In the genomic region with DNA sequence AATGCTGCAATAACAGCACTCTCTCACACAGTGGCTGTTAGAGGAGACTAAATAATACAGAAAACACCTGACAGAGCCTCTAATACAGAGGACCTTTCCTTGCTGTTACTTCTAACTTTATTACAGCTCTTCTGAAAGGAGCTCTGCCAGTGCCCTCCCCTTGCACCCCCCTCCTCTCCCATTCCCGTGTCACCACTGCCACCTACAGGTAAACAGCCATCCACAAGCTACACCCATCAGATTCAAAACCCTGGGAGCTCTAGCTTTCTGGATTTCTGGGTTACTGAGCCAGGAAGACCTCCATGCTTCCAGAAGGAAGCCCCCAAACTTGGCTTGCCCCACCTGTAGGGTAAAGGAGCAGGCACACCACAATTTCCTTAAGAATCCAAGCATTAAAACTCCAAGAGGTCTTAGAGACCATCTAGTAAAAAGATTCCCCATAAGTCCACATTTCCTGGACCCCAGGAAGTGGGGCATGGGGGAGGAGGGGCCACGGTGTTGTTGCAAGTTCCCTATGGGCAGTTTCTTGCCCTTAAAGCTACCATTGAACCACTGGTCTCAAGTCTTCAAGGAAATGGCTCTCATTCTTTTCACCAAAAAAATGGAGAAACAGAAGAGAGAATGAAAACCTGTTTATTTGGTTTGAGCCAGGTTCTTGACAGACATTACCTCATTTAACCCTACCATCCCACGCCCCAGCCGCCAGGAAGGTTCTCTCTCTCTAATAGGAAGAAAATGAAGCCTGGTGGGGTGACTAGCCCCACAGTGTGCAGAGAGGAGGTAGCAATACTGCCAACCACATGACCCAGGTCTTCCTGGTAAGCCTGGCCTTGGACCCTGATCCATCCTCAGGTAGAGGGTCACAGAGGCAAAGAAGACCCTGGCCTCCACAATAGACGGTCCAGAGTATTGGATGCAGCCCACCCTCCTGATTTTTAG, we compare ENCODE assay signal across 8 cellular contexts. TPM values are rescaled to one million over a fixed set of nuclear protein-coding genes. Genes with fewer than 3 reads are reported as not detected.
DNase-seq lines count a peak whose midpoint lies in the region; ATAC-seq and TF ChIP-seq lines count a peak whose summit lies in the region.

No MANE protein-coding gene starts in this region.

- no peaks in the 10 kb centered on the region for H3K36me3 Mint-ChIP-seq in chondrocyte (ENCODE audit: low read depth)

- no peaks in the 10 kb centered on the region for H3K27me3 Mint-ChIP-seq in chondrocyte (ENCODE audit: low read depth)

- ATAC-seq in HG03108 (IDR thresholded peaks at IDR 0.05; ENCODE audit: unreplicated experiment): no peak

- H3K9me3 Mint-ChIP-seq in chondrocyte (ENCODE audit: low read depth): no peaks in the 10 kb centered on the region

- H3K27ac Mint-ChIP-seq in chondrocyte (ENCODE audit: unreplicated experiment): peak overlapping the region; percentile 22

- in situ Hi-C loops in GM13976 (cut with MboI; ENCODE audit: low sequenced_read_pairs, unreplicated experiment): no loop called here

- TF ChIP-seq CTCF in GM13976 (IDR thresholded peaks at IDR 0.05; ENCODE audit: borderline replicate concordance, control extremely low read depth, extremely low read depth, insufficient read depth, missing control alignments): peak; percentile 73
- peak; percentile 86 for TF ChIP-seq CTCF in chondrocyte (IDR thresholded peaks at IDR 0.05)

- H3K4me3 Mint-ChIP-seq in chondrocyte (ENCODE audit: unreplicated experiment): no peak overlapping the region

- peak; percentile 77 for DNase-seq in A172 (ENCODE audit: low spot score)
- DNase-seq in GM13976 (ENCODE audit: low spot score): peak; percentile 78
- peak; percentile 73 for DNase-seq in NCI-H2227 (lab: John Stamatoyannopoulos, UW; ENCODE audit: unreplicated experiment)
- peak; percentile 28 to 42 for DNase-seq in activated CD4-positive, alpha-beta T cell treated with anti-CD3 and anti-CD28 coated beads for 24 hours (ENCODE audit: low read depth in 2 of 2)
- no peak for DNase-seq in chondrocyte (ENCODE audit: low spot score)
- peak; percentile 94 for DNase-seq in left kidney (ENCODE audit: low read depth, low spot score)
- peak; percentile 48 to 57 for DNase-seq in stimulated activated CD4-positive, alpha-beta T cell treated with anti-CD3 and anti-CD28 coated beads, Interleukin-4, amount 100 ng/mL, for 4 hours

- peaks cover 48% of the 10 kb centered on the region for H3K4me1 Mint-ChIP-seq in chondrocyte (ENCODE audit: low read depth)

RNA-seq across cellular contexts. Expression of a gene that starts 52.8 kb away (rescaled TPM):
- 40.7 and 50.0 TPM in 2 replicates for total RNA-seq in A172 (2014; rRNA removed; shearing (Covaris generic))
- total RNA-seq in chondrocyte: 55.0 to 60.2 TPM (median 56.1 TPM) in 3 replicates

RNA-seq across cellular contexts. Expression of a gene that starts 53.2 kb away (rescaled TPM):
- total RNA-seq in A172 (2014; rRNA removed; shearing (Covaris generic)): 1.1 and 1.7 TPM in 2 replicates
- total RNA-seq in chondrocyte: 1.2 to 2.6 TPM (median 1.5 TPM) in 3 replicates
